ENCODE assay signal across 27 cellular contexts in genomic region chr10:126519188-126519587, GRCh38.
"Had no signal": no experiment of that assay in that cellular context is flagged by ENCODE, and none has a peak within 500 bp of the region (broad histone marks: within the 10 kb centered on the region; RNA-seq: fewer than 3 reads in every experiment).

No MANE protein-coding gene starts in this region.

- H3K27ac Mint-ChIP-seq: dendritic cell treated with granulocyte-macrophage colony-stimulating factor and Interleukin-4, amounts not matched to agents 40 ng/mL and 50 ng/mL, for 4 days; immature natural killer cell; mesothelial cell of epicardium; naive thymus-derived CD4-positive, alpha-beta T cell; nephron; neural progenitor cell; stimulated activated naive B cell treated with anti-CD40 and anti-IgM and Interleukin-4, amounts not matched to agents 10 μg/mL and 1 μg/mL and 100 μg/mL, for 72 hours; stimulated activated naive CD8-positive, alpha-beta T cell treated with anti-CD3 and anti-CD28 coated beads, Interleukin-15, Interleukin-2, amounts not matched to agents 100 ng/mL and 50 ng/mL, for 24 hours had no signal

- H3K9me3 ChIP-seq: colonic mucosa, esophagus muscularis mucosa, mucosa of descending colon, prostate gland, right atrium auricular region, spleen, suprapubic skin, transverse colon, upper lobe of right lung, uterus had no signal

- DNase-seq: colonic mucosa; effector CD8-positive, alpha-beta T cell; endodermal cell; glutamatergic neuron; hypothalamus; immature natural killer cell; kidney glomerular epithelial cell; left colon; mesenchymal stem cell; mucosa of descending colon; naive thymus-derived CD4-positive, alpha-beta T cell; spleen; stimulated activated CD4-positive, alpha-beta T cell treated with anti-CD3 and anti-CD28 coated beads, Interleukin-2, amount 100 ng/mL, for 48 hours; stimulated activated naive B cell treated with anti-CD40 and anti-IgM and Interleukin-4, amounts not matched to agents 10 μg/mL and 1 μg/mL and 100 μg/mL, for 72 hours; transverse colon; upper lobe of right lung; uterus had no signal

- H2AFZ ChIP-seq: neural progenitor cell had no signal

- ATAC-seq: left colon; mucosa of descending colon; naive thymus-derived CD4-positive, alpha-beta T cell; stimulated activated naive B cell treated with anti-CD40 and anti-IgM and Interleukin-4, amounts not matched to agents 10 μg/mL and 1 μg/mL and 100 μg/mL, for 72 hours; upper lobe of right lung had no signal

- H3K9ac ChIP-seq: neural progenitor cell had no signal

- H3K4me3 ChIP-seq: colonic mucosa, esophagus muscularis mucosa, mucosa of descending colon, neural progenitor cell, prostate gland, right atrium auricular region, skin epidermis, spleen, suprapubic skin, transverse colon, upper lobe of right lung, uterus had no signal

- H3K36me3 Mint-ChIP-seq: immature natural killer cell; mesothelial cell of epicardium; naive thymus-derived CD4-positive, alpha-beta T cell; neural progenitor cell; stimulated activated naive B cell treated with anti-CD40 and anti-IgM and Interleukin-4, amounts not matched to agents 10 μg/mL and 1 μg/mL and 100 μg/mL, for 72 hours had no signal

- H3K27me3 Mint-ChIP-seq: dendritic cell treated with granulocyte-macrophage colony-stimulating factor and Interleukin-4, amounts not matched to agents 40 ng/mL and 50 ng/mL, for 4 days; stimulated activated naive CD8-positive, alpha-beta T cell treated with anti-CD3 and anti-CD28 coated beads, Interleukin-15, Interleukin-2, amounts not matched to agents 100 ng/mL and 50 ng/mL, for 24 hours had no signal

- H3K27ac ChIP-seq: colonic mucosa, esophagus muscularis mucosa, neural progenitor cell, prostate gland, right atrium auricular region, spleen, suprapubic skin, transverse colon, upper lobe of right lung, uterus had no signal

- H3K4me1 Mint-ChIP-seq: immature natural killer cell; mesothelial cell of epicardium; naive thymus-derived CD4-positive, alpha-beta T cell; stimulated activated naive B cell treated with anti-CD40 and anti-IgM and Interleukin-4, amounts not matched to agents 10 μg/mL and 1 μg/mL and 100 μg/mL, for 72 hours had no signal

- H3K4me2 ChIP-seq: neural progenitor cell had no signal

- H3K4me3 Mint-ChIP-seq: dendritic cell treated with granulocyte-macrophage colony-stimulating factor and Interleukin-4, amounts not matched to agents 40 ng/mL and 50 ng/mL, for 4 days; endodermal cell; immature natural killer cell; mesothelial cell of epicardium; naive thymus-derived CD4-positive, alpha-beta T cell; nephron; neural progenitor cell; stimulated activated naive B cell treated with anti-CD40 and anti-IgM and Interleukin-4, amounts not matched to agents 10 μg/mL and 1 μg/mL and 100 μg/mL, for 72 hours; stimulated activated naive CD8-positive, alpha-beta T cell treated with anti-CD3 and anti-CD28 coated beads, Interleukin-15, Interleukin-2, amounts not matched to agents 100 ng/mL and 50 ng/mL, for 24 hours had no signal

- H3K4me1 ChIP-seq: colonic mucosa, esophagus muscularis mucosa, neural progenitor cell, prostate gland, right atrium auricular region, spleen, transverse colon, uterus had no signal

- H3K9me3 Mint-ChIP-seq: dendritic cell treated with granulocyte-macrophage colony-stimulating factor and Interleukin-4, amounts not matched to agents 40 ng/mL and 50 ng/mL, for 4 days; mesothelial cell of epicardium; stimulated activated naive CD8-positive, alpha-beta T cell treated with anti-CD3 and anti-CD28 coated beads, Interleukin-15, Interleukin-2, amounts not matched to agents 100 ng/mL and 50 ng/mL, for 24 hours had no signal

- H3K36me3 ChIP-seq: colonic mucosa, esophagus muscularis mucosa, neural progenitor cell, prostate gland, right atrium auricular region, spleen, suprapubic skin, transverse colon, upper lobe of right lung, uterus had no signal

- H3K27me3 ChIP-seq: colonic mucosa, esophagus muscularis mucosa, neural progenitor cell, right atrium auricular region, suprapubic skin, transverse colon, upper lobe of right lung, uterus had no signal
